ENCODE assay signal across 1 cellular context in the genomic region with DNA sequence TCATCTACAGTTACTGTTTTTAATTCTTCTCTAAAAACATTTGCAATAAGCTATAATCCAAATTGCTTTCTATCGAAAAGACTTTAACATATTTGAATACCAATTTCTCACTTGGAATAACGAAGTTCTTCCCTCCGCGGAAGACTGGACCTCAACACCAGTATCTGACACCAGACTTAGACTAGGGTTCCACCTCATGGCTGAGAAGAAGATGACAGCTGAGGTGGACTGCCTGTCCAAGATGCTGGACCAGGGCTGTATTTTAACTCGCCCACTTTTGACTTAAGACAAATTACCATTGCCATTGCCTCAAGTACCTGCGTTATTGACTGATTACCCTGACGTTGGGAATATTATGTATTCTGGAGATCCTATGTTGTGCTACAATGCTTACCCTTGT.
TF ChIP-seq lines count a peak whose summit lies in the region.

No MANE protein-coding gene starts in this region.

TF ChIP-seq in GM23338, 12 proteins besides CTCF, POLR2A, EP300 and RAD21:
- TF ChIP-seq, protein P1, sequence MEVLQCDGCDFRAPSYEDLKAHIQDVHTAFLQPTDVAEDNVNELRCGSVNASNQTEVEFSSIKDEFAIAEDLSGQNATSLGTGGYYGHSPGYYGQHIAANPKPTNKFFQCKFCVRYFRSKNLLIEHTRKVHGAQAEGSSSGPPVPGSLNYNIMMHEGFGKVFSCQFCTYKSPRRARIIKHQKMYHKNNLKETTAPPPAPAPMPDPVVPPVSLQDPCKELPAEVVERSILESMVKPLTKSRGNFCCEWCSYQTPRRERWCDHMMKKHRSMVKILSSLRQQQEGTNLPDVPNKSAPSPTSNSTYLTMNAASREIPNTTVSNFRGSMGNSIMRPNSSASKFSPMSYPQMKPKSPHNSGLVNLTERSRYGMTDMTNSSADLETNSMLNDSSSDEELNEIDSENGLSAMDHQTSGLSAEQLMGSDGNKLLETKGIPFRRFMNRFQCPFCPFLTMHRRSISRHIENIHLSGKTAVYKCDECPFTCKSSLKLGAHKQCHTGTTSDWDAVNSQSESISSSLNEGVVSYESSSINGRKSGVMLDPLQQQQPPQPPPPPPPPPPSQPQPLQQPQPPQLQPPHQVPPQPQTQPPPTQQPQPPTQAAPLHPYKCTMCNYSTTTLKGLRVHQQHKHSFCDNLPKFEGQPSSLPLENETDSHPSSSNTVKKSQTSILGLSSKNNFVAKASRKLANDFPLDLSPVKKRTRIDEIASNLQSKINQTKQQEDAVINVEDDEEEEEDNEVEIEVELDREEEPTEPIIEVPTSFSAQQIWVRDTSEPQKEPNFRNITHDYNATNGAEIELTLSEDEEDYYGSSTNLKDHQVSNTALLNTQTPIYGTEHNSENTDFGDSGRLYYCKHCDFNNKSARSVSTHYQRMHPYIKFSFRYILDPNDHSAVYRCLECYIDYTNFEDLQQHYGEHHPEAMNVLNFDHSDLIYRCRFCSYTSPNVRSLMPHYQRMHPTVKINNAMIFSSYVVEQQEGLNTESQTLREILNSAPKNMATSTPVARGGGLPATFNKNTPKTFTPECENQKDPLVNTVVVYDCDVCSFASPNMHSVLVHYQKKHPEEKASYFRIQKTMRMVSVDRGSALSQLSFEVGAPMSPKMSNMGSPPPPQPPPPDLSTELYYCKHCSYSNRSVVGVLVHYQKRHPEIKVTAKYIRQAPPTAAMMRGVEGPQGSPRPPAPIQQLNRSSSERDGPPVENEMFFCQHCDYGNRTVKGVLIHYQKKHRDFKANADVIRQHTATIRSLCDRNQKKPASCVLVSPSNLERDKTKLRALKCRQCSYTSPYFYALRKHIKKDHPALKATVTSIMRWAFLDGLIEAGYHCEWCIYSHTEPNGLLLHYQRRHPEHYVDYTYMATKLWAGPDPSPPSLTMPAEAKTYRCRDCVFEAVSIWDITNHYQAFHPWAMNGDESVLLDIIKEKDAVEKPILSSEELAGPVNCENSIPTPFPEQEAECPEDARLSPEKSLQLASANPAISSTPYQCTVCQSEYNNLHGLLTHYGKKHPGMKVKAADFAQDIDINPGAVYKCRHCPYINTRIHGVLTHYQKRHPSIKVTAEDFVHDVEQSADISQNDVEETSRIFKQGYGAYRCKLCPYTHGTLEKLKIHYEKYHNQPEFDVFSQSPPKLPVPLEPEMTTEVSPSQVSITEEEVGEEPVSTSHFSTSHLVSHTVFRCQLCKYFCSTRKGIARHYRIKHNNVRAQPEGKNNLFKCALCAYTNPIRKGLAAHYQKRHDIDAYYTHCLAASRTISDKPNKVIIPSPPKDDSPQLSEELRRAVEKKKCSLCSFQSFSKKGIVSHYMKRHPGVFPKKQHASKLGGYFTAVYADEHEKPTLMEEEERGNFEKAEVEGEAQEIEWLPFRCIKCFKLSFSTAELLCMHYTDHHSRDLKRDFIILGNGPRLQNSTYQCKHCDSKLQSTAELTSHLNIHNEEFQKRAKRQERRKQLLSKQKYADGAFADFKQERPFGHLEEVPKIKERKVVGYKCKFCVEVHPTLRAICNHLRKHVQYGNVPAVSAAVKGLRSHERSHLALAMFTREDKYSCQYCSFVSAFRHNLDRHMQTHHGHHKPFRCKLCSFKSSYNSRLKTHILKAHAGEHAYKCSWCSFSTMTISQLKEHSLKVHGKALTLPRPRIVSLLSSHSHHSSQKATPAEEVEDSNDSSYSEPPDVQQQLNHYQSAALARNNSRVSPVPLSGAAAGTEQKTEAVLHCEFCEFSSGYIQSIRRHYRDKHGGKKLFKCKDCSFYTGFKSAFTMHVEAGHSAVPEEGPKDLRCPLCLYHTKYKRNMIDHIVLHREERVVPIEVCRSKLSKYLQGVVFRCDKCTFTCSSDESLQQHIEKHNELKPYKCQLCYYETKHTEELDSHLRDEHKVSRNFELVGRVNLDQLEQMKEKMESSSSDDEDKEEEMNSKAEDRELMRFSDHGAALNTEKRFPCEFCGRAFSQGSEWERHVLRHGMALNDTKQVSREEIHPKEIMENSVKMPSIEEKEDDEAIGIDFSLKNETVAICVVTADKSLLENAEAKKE (CRISPR knock-in tag; IDR thresholded peaks at IDR 0.05) = no peak
- TF ChIP-seq JUNB (IDR thresholded peaks at IDR 0.05; ENCODE audit: unreplicated experiment) (no peak), EZH2phosphoT487 (IDR thresholded peaks at IDR 0.05; ENCODE audit: unreplicated experiment) (no peak), POLR2AphosphoS5 (IDR thresholded peaks at IDR 0.05; ENCODE audit: low read depth) (no peak), STAT1 (IDR thresholded peaks at IDR 0.05; ENCODE audit: unreplicated experiment) (no peak), NANOG (IDR thresholded peaks at IDR 0.05; ENCODE audit: borderline replicate concordance) (no peak), CREB1 (CRISPR knock-in tag; IDR thresholded peaks at IDR 0.05; ENCODE audit: low read depth) (no peak), ZNF114 (CRISPR knock-in tag; IDR thresholded peaks at IDR 0.05) (no peak), ZNF331 (CRISPR knock-in tag; IDR thresholded peaks at IDR 0.05; ENCODE audit: low read depth) (no peak), EZH2 (IDR thresholded peaks at IDR 0.05; ENCODE audit: low read depth, unreplicated experiment) (no peak)
- TF ChIP-seq, protein P2, sequence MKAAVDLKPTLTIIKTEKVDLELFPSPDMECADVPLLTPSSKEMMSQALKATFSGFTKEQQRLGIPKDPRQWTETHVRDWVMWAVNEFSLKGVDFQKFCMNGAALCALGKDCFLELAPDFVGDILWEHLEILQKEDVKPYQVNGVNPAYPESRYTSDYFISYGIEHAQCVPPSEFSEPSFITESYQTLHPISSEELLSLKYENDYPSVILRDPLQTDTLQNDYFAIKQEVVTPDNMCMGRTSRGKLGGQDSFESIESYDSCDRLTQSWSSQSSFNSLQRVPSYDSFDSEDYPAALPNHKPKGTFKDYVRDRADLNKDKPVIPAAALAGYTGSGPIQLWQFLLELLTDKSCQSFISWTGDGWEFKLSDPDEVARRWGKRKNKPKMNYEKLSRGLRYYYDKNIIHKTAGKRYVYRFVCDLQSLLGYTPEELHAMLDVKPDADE (IDR thresholded peaks at IDR 0.05) = no peak
- TF ChIP-seq, protein P3, sequence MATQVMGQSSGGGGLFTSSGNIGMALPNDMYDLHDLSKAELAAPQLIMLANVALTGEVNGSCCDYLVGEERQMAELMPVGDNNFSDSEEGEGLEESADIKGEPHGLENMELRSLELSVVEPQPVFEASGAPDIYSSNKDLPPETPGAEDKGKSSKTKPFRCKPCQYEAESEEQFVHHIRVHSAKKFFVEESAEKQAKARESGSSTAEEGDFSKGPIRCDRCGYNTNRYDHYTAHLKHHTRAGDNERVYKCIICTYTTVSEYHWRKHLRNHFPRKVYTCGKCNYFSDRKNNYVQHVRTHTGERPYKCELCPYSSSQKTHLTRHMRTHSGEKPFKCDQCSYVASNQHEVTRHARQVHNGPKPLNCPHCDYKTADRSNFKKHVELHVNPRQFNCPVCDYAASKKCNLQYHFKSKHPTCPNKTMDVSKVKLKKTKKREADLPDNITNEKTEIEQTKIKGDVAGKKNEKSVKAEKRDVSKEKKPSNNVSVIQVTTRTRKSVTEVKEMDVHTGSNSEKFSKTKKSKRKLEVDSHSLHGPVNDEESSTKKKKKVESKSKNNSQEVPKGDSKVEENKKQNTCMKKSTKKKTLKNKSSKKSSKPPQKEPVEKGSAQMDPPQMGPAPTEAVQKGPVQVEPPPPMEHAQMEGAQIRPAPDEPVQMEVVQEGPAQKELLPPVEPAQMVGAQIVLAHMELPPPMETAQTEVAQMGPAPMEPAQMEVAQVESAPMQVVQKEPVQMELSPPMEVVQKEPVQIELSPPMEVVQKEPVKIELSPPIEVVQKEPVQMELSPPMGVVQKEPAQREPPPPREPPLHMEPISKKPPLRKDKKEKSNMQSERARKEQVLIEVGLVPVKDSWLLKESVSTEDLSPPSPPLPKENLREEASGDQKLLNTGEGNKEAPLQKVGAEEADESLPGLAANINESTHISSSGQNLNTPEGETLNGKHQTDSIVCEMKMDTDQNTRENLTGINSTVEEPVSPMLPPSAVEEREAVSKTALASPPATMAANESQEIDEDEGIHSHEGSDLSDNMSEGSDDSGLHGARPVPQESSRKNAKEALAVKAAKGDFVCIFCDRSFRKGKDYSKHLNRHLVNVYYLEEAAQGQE (IDR thresholded peaks at IDR 0.05; ENCODE audit: unreplicated experiment) = no peak
TF ChIP-seq in GM23338: peak in this region for 0.
